In genomic region chr14:49636866-49637265, GRCh38 we compare ENCODE assay signal across 13 cellular contexts. TPM values are rescaled to one million over a fixed set of nuclear protein-coding genes. Genes with fewer than 3 reads are reported as not detected.
DNase-seq lines count a peak whose midpoint lies in the region; FAIRE-seq and TF ChIP-seq lines count a peak whose summit lies in the region.
"Had no signal": no experiment of that assay in that cellular context is flagged by ENCODE, and none has a peak within 500 bp of the region (broad histone marks: within the 10 kb centered on the region; RNA-seq: fewer than 3 reads in every experiment).

No MANE protein-coding gene starts in this region.

- H3K27me3 Mint-ChIP-seq in activated CD4-positive, alpha-beta T cell treated with anti-CD3 and anti-CD28 coated beads, Interleukin-2, amount 10 ng/mL, durations not matched to agents 24 days and 14 days, result no peaks in the 10 kb centered on the region
- H3K27me3 Mint-ChIP-seq in astrocyte (ENCODE audit: low read depth, unreplicated experiment) (no peaks in the 10 kb centered on the region), nephron progenitor cell (ENCODE audit: low read depth, poor library complexity) (peaks cover 2% of the 10 kb centered on the region)

- TF ChIP-seq CTCF in KMS-11 (conservative IDR thresholded peaks at IDR 0.05; ENCODE audit: low read depth, low read length), result no peak
- TF ChIP-seq CTCF in astrocyte (IDR thresholded peaks at IDR 0.05; ENCODE audit: insufficient read depth, low read depth, low read length), result no peak
- no peak for TF ChIP-seq CTCF in nephron progenitor cell (IDR thresholded peaks at IDR 0.05)
- no peak for TF ChIP-seq CTCF in tibial nerve (IDR thresholded peaks at IDR 0.05)

- H3K27ac ChIP-seq in KMS-11 (peak overlapping the region; percentile 98; the same call in 1 of the 2 replicates), astrocyte (ENCODE audit: low read depth, low read length) (no peak overlapping the region), tibial nerve (no peak overlapping the region)
- H3K27ac ChIP-seq: prostate gland had no signal

- H3K36me3 ChIP-seq in KMS-11 (ENCODE audit: insufficient read depth) (no peaks in the 10 kb centered on the region), astrocyte (ENCODE audit: insufficient read depth, low read length) (peaks cover 6% of the 10 kb centered on the region), tibial nerve (peaks cover 0 to 4% (median 0%) of the 10 kb centered on the region in 3 donors)
- H3K36me3 ChIP-seq: prostate gland had no signal

- no peaks in the 10 kb centered on the region for H3K9me3 Mint-ChIP-seq in activated CD4-positive, alpha-beta T cell treated with anti-CD3 and anti-CD28 coated beads, Interleukin-2, amount 10 ng/mL, durations not matched to agents 24 days and 14 days
- no peaks in the 10 kb centered on the region for H3K9me3 Mint-ChIP-seq in astrocyte (ENCODE audit: unreplicated experiment)
- H3K9me3 Mint-ChIP-seq in nephron progenitor cell, result no peaks in the 10 kb centered on the region

- H3K4me3 Mint-ChIP-seq in activated CD4-positive, alpha-beta T cell treated with anti-CD3 and anti-CD28 coated beads, Interleukin-2, amount 10 ng/mL, durations not matched to agents 24 days and 14 days, result peak overlapping the region; percentile 49
- H3K4me3 Mint-ChIP-seq in astrocyte (ENCODE audit: unreplicated experiment) (peak overlapping the region; percentile 66), nephron progenitor cell (peak overlapping the region; percentile 68)

- no peak for TF ChIP-seq EP300 in tibial nerve (IDR thresholded peaks at IDR 0.05)

- H3K27me3 ChIP-seq in KMS-11 (ENCODE audit: insufficient read depth, low read depth) (no peaks in the 10 kb centered on the region), astrocyte (ENCODE audit: insufficient read depth, low read length) (no peaks in the 10 kb centered on the region), tibial nerve (no peaks in the 10 kb centered on the region)
- H3K27me3 ChIP-seq: body of pancreas had no signal

- no peak overlapping the region for H3K4me3 ChIP-seq in KMS-11 (IDR thresholded peaks at IDR 0.05; ENCODE audit: insufficient read depth, low read depth, low read length)
- no peak overlapping the region for H3K4me3 ChIP-seq in astrocyte (ENCODE audit: insufficient read depth, low read depth, low read length)
- no peak overlapping the region for H3K4me3 ChIP-seq in tibial nerve
- H3K4me3 ChIP-seq: body of pancreas, prostate gland had no signal

- TF ChIP-seq POLR2A in tibial nerve (IDR thresholded peaks at IDR 0.05), result no peak

- H2AFZ ChIP-seq in KMS-11 (ENCODE audit: low read depth), result no peak overlapping the region
- H2AFZ ChIP-seq in astrocyte (ENCODE audit: low read depth, low read length), result no peak overlapping the region

- H3K79me2 ChIP-seq in KMS-11 (ENCODE audit: insufficient read depth, low read depth) (peaks cover 73% of the 10 kb centered on the region), astrocyte (ENCODE audit: insufficient read depth, low read length) (peaks cover 71% of the 10 kb centered on the region)

- H3K9me3 ChIP-seq in astrocyte (ENCODE audit: insufficient read depth, low read depth, low read length) (no peaks in the 10 kb centered on the region), tibial nerve (no peaks in the 10 kb centered on the region)
- H3K9me3 ChIP-seq: body of pancreas, prostate gland had no signal

- H3K4me1 ChIP-seq in KMS-11 (ENCODE audit: low read depth, poor library complexity, severe bottlenecking), result peaks cover 36% of the 10 kb centered on the region
- H3K4me1 ChIP-seq in astrocyte (ENCODE audit: insufficient read depth, low read length), result peaks cover 11% of the 10 kb centered on the region
- peaks cover 0 to 44% (median 17%) of the 10 kb centered on the region in 4 donors for H3K4me1 ChIP-seq in tibial nerve
- H3K4me1 ChIP-seq: prostate gland had no signal

- no peak overlapping the region for H3K9ac ChIP-seq in KMS-11
- no peak overlapping the region for H3K9ac ChIP-seq in astrocyte (ENCODE audit: low read length)

- no peaks in the 10 kb centered on the region for H4K20me1 ChIP-seq in KMS-11 (ENCODE audit: insufficient read depth)
- peaks cover 55% of the 10 kb centered on the region for H4K20me1 ChIP-seq in astrocyte (ENCODE audit: insufficient read depth, low read length)

- H3K27ac Mint-ChIP-seq in activated CD4-positive, alpha-beta T cell treated with anti-CD3 and anti-CD28 coated beads, Interleukin-2, amount 10 ng/mL, durations not matched to agents 24 days and 14 days, result no peak overlapping the region
- H3K27ac Mint-ChIP-seq in astrocyte (ENCODE audit: unreplicated experiment), result no peak overlapping the region
- peak overlapping the region; percentile 66 for H3K27ac Mint-ChIP-seq in nephron progenitor cell

- 80 to 85% methylated on average over 1 of the region's 1 CpG for WGBS in tibial nerve, 2 donors

- no peak for FAIRE-seq in astrocyte (lab: Jason Lieb, UNC)

- H3K36me3 Mint-ChIP-seq in activated CD4-positive, alpha-beta T cell treated with anti-CD3 and anti-CD28 coated beads, Interleukin-2, amount 10 ng/mL, durations not matched to agents 24 days and 14 days (ENCODE audit: low read depth), result peaks cover 48% of the 10 kb centered on the region
- H3K36me3 Mint-ChIP-seq in astrocyte (ENCODE audit: low read depth, unreplicated experiment) (peaks cover 10% of the 10 kb centered on the region), nephron progenitor cell (ENCODE audit: low read depth) (peaks cover 45% of the 10 kb centered on the region)

- peaks cover 30% of the 10 kb centered on the region for H3K4me1 Mint-ChIP-seq in activated CD4-positive, alpha-beta T cell treated with anti-CD3 and anti-CD28 coated beads, Interleukin-2, amount 10 ng/mL, durations not matched to agents 24 days and 14 days
- H3K4me1 Mint-ChIP-seq in astrocyte (ENCODE audit: low read depth, unreplicated experiment), result peaks cover 24% of the 10 kb centered on the region
- H3K4me1 Mint-ChIP-seq in nephron progenitor cell, result peaks cover 40% of the 10 kb centered on the region

- intact Hi-C loops in activated CD4-positive, alpha-beta T cell treated with anti-CD3 and anti-CD28 coated beads, Interleukin-2, amount 10 ng/mL, durations not matched to agents 24 days and 14 days (cut with micrococcal nuclease), result loop anchor here (10.0 kb wide), 1 partner anchor 1188 kb away; no protein-coding TSS in a partner anchor

- peak; percentile 51 for DNase-seq in activated CD4-positive, alpha-beta T cell treated with anti-CD3 and anti-CD28 coated beads, Interleukin-2, amount 10 ng/mL, durations not matched to agents 24 days and 14 days
- no peak for DNase-seq in activated CD4-positive, alpha-beta T cell treated with anti-CD3 and anti-CD28 coated beads, Interleukin-2, amount 50 U/mL, for 48 hours
- DNase-seq in astrocyte (ENCODE audit: low read depth), result no peak
- no peak for DNase-seq in nephron progenitor cell
- DNase-seq in globus pallidus (ENCODE audit: low spot score), result no peak
- DNase-seq in tibial nerve (ENCODE audit: low spot score in 2 of 2), result no peak
- DNase-seq in HK-2 (ENCODE audit: unreplicated experiment), result no peak
- DNase-seq: ACHN, body of pancreas, hypothalamus, NCI-H2171 treated with DMSO at 0.1 percent for 48 hours had no signal

- peak overlapping the region; percentile 76; the same call in 1 of the 2 replicates for H3K4me2 ChIP-seq in KMS-11
- peak overlapping the region; percentile 83 for H3K4me2 ChIP-seq in astrocyte (ENCODE audit: low read length)

RNA-seq across cellular contexts. Expression of gene DNAAF2, which starts 1.8 kb away (rescaled TPM):
- 12.3 and 12.5 TPM in 2 replicates for total RNA-seq in activated CD4-positive, alpha-beta T cell treated with anti-CD3 and anti-CD28 coated beads, Interleukin-2, amount 10 ng/mL, durations not matched to agents 24 days and 14 days
- total RNA-seq in astrocyte (8.7 and 10.7 TPM in 2 replicates), tibial nerve (10 to 100 TPM in 2 of 4 donors, 1 to 10 TPM in 2; 7.8 to 17.2 (median 9.6) TPM)

RNA-seq across cellular contexts. Expression of gene MGAT2, which starts 16.3 kb away (rescaled TPM):
- 45.6 and 48.5 TPM in 2 replicates for total RNA-seq in activated CD4-positive, alpha-beta T cell treated with anti-CD3 and anti-CD28 coated beads, Interleukin-2, amount 10 ng/mL, durations not matched to agents 24 days and 14 days
- total RNA-seq in astrocyte (55.5 and 56.0 TPM in 2 replicates), tibial nerve (10 to 100 TPM; 21.0 to 24.3 (median 23.8) TPM)

RNA-seq across cellular contexts. Expression of gene RPL36AL, which starts 16.4 kb away (rescaled TPM):
- total RNA-seq in activated CD4-positive, alpha-beta T cell treated with anti-CD3 and anti-CD28 coated beads, Interleukin-2, amount 10 ng/mL, durations not matched to agents 24 days and 14 days, result 221 and 229 TPM in 2 replicates
- 166 and 194 TPM in 2 replicates for total RNA-seq in astrocyte
- total RNA-seq in tibial nerve, result 100 to 1,000 TPM; 132 to 206 (median 151) TPM

RNA-seq across cellular contexts. Expression of gene LRR1, which starts 38.1 kb away (rescaled TPM):
- 47.7 and 50.4 TPM in 2 replicates for total RNA-seq in activated CD4-positive, alpha-beta T cell treated with anti-CD3 and anti-CD28 coated beads, Interleukin-2, amount 10 ng/mL, durations not matched to agents 24 days and 14 days
- total RNA-seq in astrocyte (9.9 and 10.0 TPM in 2 replicates), tibial nerve (10 to 100 TPM in 2 of 4 donors, 1 to 10 TPM in 2; 4.6 to 15.3 (median 8.0) TPM)

RNA-seq across cellular contexts. Expression of gene RPS29, which starts 50.7 kb away (rescaled TPM):
- 1,960 and 2,033 TPM in 2 replicates for total RNA-seq in activated CD4-positive, alpha-beta T cell treated with anti-CD3 and anti-CD28 coated beads, Interleukin-2, amount 10 ng/mL, durations not matched to agents 24 days and 14 days
- 1,089 and 1,231 TPM in 2 replicates for total RNA-seq in astrocyte
- 1,000 to 10,000 TPM; 3,106 to 5,465 (median 5,153) TPM for total RNA-seq in tibial nerve
